In the genomic region with DNA sequence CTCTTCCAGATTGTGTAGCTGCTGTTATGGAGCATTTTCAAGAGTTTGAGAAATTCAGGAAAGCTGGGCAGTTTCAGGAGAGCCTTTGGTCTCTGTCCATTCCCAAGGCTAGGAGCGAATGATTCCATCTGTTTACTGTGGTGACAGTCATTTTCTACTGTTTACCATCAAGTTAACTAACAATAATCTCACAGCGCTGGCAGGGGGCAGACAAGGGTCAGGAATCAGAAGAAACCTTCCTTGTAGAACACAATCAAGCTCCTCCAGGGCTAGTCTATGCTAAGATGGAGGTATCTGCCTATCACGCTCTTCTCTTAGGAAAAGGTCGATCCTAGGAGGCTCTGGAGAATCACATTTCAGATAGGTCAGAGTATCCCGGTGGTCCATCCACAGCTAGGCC, we compare ENCODE assay signal across 1 cellular context.
TF ChIP-seq lines count a peak whose summit lies in the region.

No MANE protein-coding gene starts in this region.

TF ChIP-seq in HCT116, 20 proteins besides CTCF, POLR2A, EP300 and RAD21 (continued from another document):
- TF ChIP-seq ELF1 (IDR thresholded peaks at IDR 0.05; ENCODE audit: borderline replicate concordance, low read depth) (no peak), CEBPB (IDR thresholded peaks at IDR 0.05; ENCODE audit: low read depth) (no peak), SRF (IDR thresholded peaks at IDR 0.05; ENCODE audit: low read depth) (no peak), ATF3 (IDR thresholded peaks at IDR 0.05) (no peak), ZNF274 (IDR thresholded peaks at IDR 0.05; ENCODE audit: low read depth, low read length) (no peak), ZFX (IDR thresholded peaks at IDR 0.05) (no peak), POLR2AphosphoS5 (IDR thresholded peaks at IDR 0.05; ENCODE audit: low read depth, low read length) (no peak)
- TF ChIP-seq, protein P1, sequence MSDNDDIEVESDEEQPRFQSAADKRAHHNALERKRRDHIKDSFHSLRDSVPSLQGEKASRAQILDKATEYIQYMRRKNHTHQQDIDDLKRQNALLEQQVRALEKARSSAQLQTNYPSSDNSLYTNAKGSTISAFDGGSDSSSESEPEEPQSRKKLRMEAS (IDR thresholded peaks at IDR 0.05): no peak
TF ChIP-seq in HCT116: peak in this region for 0.
